12 cellular contexts compared by ENCODE assay signal in genomic region chr12:54588892-54589291, GRCh38. TPM values are rescaled to one million over a fixed set of nuclear protein-coding genes. Genes with fewer than 3 reads are reported as not detected.
DNase-seq lines count a peak whose midpoint lies in the region; ATAC-seq and TF ChIP-seq lines count a peak whose summit lies in the region.
"Had no signal": no experiment of that assay in that cellular context is flagged by ENCODE, and none has a peak within 500 bp of the region (broad histone marks: within the 10 kb centered on the region; RNA-seq: fewer than 3 reads in every experiment).

No MANE protein-coding gene starts in this region.

- H3K27ac Mint-ChIP-seq in nephron progenitor cell: no peak overlapping the region

- H3K9ac ChIP-seq in endocrine pancreas (ENCODE audit: control insufficient read depth, insufficient read depth, low read length): no peak overlapping the region

- peaks cover 68% of the 10 kb centered on the region for H3K27me3 Mint-ChIP-seq in nephron progenitor cell (ENCODE audit: low read depth, poor library complexity)

- H3K4me3 ChIP-seq in left ventricle myocardium inferior (peak overlapping the region; percentile 76), endocrine pancreas (ENCODE audit: control insufficient read depth, insufficient read depth, low read length) (peak overlapping the region; percentile 35), vagina (peak overlapping the region; percentile 44 to 61)

- ATAC-seq in Right ventricle myocardium superior (ENCODE audit: poor library complexity) (no peak), HG02970 (IDR thresholded peaks at IDR 0.05; ENCODE audit: low FRiP score, unreplicated experiment) (no peak), HG03565 (IDR thresholded peaks at IDR 0.05; ENCODE audit: unreplicated experiment) (no peak)

- no peaks in the 10 kb centered on the region for H3K36me3 Mint-ChIP-seq in nephron progenitor cell (ENCODE audit: low read depth)
- H3K36me3 Mint-ChIP-seq: CD4-positive, CD25-positive, alpha-beta regulatory T cell had no signal

- no peaks in the 10 kb centered on the region for H3K36me3 ChIP-seq in left ventricle myocardium inferior
- H3K36me3 ChIP-seq in endocrine pancreas (ENCODE audit: control insufficient read depth, insufficient read depth, low read length): no peaks in the 10 kb centered on the region
- H3K36me3 ChIP-seq in vagina: no peaks in the 10 kb centered on the region

- H3K4me1 ChIP-seq in left ventricle myocardium inferior (peaks cover 55% of the 10 kb centered on the region), endocrine pancreas (ENCODE audit: control insufficient read depth, insufficient read depth, low read length) (peaks cover 4% of the 10 kb centered on the region), vagina (peaks cover 16% of the 10 kb centered on the region)

- intact Hi-C loops in left ventricle myocardium inferior (cut with micrococcal nuclease) (no loop called here), Right ventricle myocardium superior (cut with DNase I) (no loop called here), vagina (cut with DNase I) (no loop called here)

- H3K9me3 ChIP-seq in left ventricle myocardium inferior (replicated peaks): no peaks in the 10 kb centered on the region
- no peaks in the 10 kb centered on the region for H3K9me3 ChIP-seq in endocrine pancreas (ENCODE audit: control insufficient read depth, low read length)
- no peaks in the 10 kb centered on the region for H3K9me3 ChIP-seq in vagina

- DNase-seq in left ventricle myocardium inferior (no peak), Right ventricle myocardium superior (no peak), nephron progenitor cell (no peak), vagina (ENCODE audit: extremely low spot score in 2 of 2) (no peak), retina (no peak)
- DNase-seq: activated gamma-delta T cell; CD4-positive, CD25-positive, alpha-beta regulatory T cell had no signal

- H3K4me1 Mint-ChIP-seq in nephron progenitor cell: peaks cover 73% of the 10 kb centered on the region

- H3K27ac ChIP-seq in left ventricle myocardium inferior (replicated peaks) (peak overlapping the region; percentile 11), vagina (no peak overlapping the region)

- no peaks in the 10 kb centered on the region for H3K9me3 Mint-ChIP-seq in nephron progenitor cell

- no peak for TF ChIP-seq CTCF in left ventricle myocardium inferior (IDR thresholded peaks at IDR 0.05; ENCODE audit: borderline replicate concordance)
- TF ChIP-seq CTCF in nephron progenitor cell (IDR thresholded peaks at IDR 0.05): no peak
- TF ChIP-seq CTCF in vagina (IDR thresholded peaks at IDR 0.05): no peak

- no peak for TF ChIP-seq POLR2A in vagina (IDR thresholded peaks at IDR 0.05)

- H3K27me3 ChIP-seq in left ventricle myocardium inferior (ENCODE audit: low read depth): peaks cover 68% of the 10 kb centered on the region
- H3K27me3 ChIP-seq in endocrine pancreas (ENCODE audit: control insufficient read depth, insufficient read depth, low read length): no peaks in the 10 kb centered on the region
- no peaks in the 10 kb centered on the region for H3K27me3 ChIP-seq in vagina

- peak overlapping the region; percentile 75 for H3K4me3 Mint-ChIP-seq in nephron progenitor cell

RNA-seq across cellular contexts. Expression of gene PPP1R1A, which starts 0.4 kb away (rescaled TPM):
- total RNA-seq in left ventricle myocardium inferior (75.0 TPM), Right ventricle myocardium superior (192 TPM), vagina (10.8 TPM)
- total RNA-seq: CD4-positive, CD25-positive, alpha-beta regulatory T cell; SK-MEL-5 had no signal

RNA-seq across cellular contexts. Expression of gene PDE1B, which starts 39.5 kb away (rescaled TPM):
- total RNA-seq in left ventricle myocardium inferior (1.8 TPM), Right ventricle myocardium superior (2.4 TPM), vagina (9.6 TPM)

RNA-seq across cellular contexts. Expression of gene LACRT, which starts 45.8 kb away (rescaled TPM):
- total RNA-seq in left ventricle myocardium inferior (not detected), Right ventricle myocardium superior (not detected), vagina (not detected)
- total RNA-seq: CD4-positive, CD25-positive, alpha-beta regulatory T cell; posterior vena cava; SK-MEL-5 had no signal

RNA-seq across cellular contexts. Expression of gene DCD, which starts 59.3 kb away (rescaled TPM):
- total RNA-seq in left ventricle myocardium inferior (not detected), Right ventricle myocardium superior (not detected), vagina (not detected)
- total RNA-seq: CD4-positive, CD25-positive, alpha-beta regulatory T cell; posterior vena cava; SK-MEL-5 had no signal
